21 cellular contexts compared by ENCODE assay signal in the genomic region with DNA sequence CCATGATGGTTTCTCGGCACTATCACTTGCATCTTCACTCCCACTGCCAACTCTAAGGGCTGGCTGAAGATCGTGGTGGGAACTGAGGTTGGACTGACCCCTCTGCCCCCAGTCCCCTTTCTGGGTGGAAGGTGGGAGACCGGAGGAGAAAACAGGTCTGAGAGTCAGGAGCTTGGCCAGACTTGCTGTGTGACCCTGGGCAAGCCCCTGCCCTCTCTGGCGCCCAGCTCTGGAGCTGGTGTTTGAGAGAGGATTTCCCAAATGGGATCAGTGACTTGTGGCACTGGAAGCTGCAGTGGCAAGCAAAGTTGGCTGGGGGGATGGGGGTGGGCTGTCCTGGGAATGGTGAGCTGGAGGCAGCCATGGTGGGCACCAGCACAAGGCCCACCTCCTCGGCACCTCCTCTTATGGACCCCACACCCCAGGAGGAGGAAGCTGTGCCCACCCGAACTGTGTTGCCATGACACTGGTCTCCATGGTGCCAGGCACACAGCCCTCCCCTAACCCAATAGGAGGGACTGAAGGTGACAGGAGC.
"Had no signal": no experiment of that assay in that cellular context is flagged by ENCODE, and none has a peak within 500 bp of the region (broad histone marks: within the 10 kb centered on the region; RNA-seq: fewer than 3 reads in every experiment).

No MANE protein-coding gene starts in this region.

- H3K4me3 Mint-ChIP-seq: activated CD4-positive, alpha-beta T cell treated with anti-CD3 and anti-CD28 coated beads, Interleukin-2, amount 10 ng/mL, durations not matched to agents 7 days and 5 days; activated CD8-positive, alpha-beta T cell treated with anti-CD3 and anti-CD28 coated beads, Interleukin-2, amount 10 ng/mL, durations not matched to agents 7 days and 5 days; activated naive CD8-positive, alpha-beta T cell treated with anti-CD3 and anti-CD28 coated beads for 36 hours; mesothelial cell of epicardium had no signal

- H3K36me3 ChIP-seq: uterus had no signal

- H3K9me3 Mint-ChIP-seq: activated CD4-positive, alpha-beta T cell treated with anti-CD3 and anti-CD28 coated beads, Interleukin-2, amount 10 ng/mL, durations not matched to agents 7 days and 5 days; activated naive CD8-positive, alpha-beta T cell treated with anti-CD3 and anti-CD28 coated beads for 36 hours; mesothelial cell of epicardium had no signal

- H2AFZ ChIP-seq: hepatocyte, parathyroid adenoma had no signal

- ATAC-seq: activated CD4-positive, CD25-positive, alpha-beta regulatory T cell treated with anti-CD3 and anti-CD28 coated beads, Interleukin-2, amount 50 U/mL, for 24 hours; activated CD8-positive, alpha-beta T cell treated with anti-CD3 and anti-CD28 coated beads, Interleukin-2, amount 10 ng/mL, durations not matched to agents 7 days and 5 days; foreskin keratinocyte had no signal

- H3K4me3 ChIP-seq: hepatocyte, lower lobe of right lung, spleen, tibial nerve, uterus had no signal

- H3K9me3 ChIP-seq: lower lobe of right lung, SK-N-SH, spleen, tibial nerve, uterus had no signal

- H3K27ac ChIP-seq: foreskin keratinocyte, hepatocyte, parathyroid adenoma, spleen, tibial nerve, uterus had no signal

- H3K9ac ChIP-seq: parathyroid adenoma, SK-N-SH had no signal

- H3K4me1 ChIP-seq: foreskin keratinocyte, parathyroid adenoma, uterus had no signal

- FAIRE-seq: colon, islet of Langerhans had no signal

- H3K36me3 Mint-ChIP-seq: activated naive CD8-positive, alpha-beta T cell treated with anti-CD3 and anti-CD28 coated beads for 36 hours; mesothelial cell of epicardium had no signal

- H3K79me2 ChIP-seq: hepatocyte, parathyroid adenoma had no signal

- H3K4me2 ChIP-seq: hepatocyte, SK-N-SH had no signal

- DNase-seq: activated CD4-positive, alpha-beta T cell treated with anti-CD3 and anti-CD28 coated beads, Interleukin-2, amount 10 ng/mL, durations not matched to agents 7 days and 5 days; activated CD8-positive, alpha-beta T cell treated with anti-CD3 and anti-CD28 coated beads, Interleukin-2, amount 10 ng/mL, durations not matched to agents 7 days and 5 days; activated effector memory CD4-positive, alpha-beta T cell treated with anti-CD3 and anti-CD28 coated beads, Interleukin-2, amount 50 U/mL, for 16 hours; activated naive CD8-positive, alpha-beta T cell treated with anti-CD3 and anti-CD28 coated beads for 36 hours; activated T-cell treated with anti-CD3 and anti-CD28 coated beads, Interleukin-2, amount 50 U/mL, for 48 hours; amniotic stem cell; lower lobe of right lung; SK-N-SH; spleen; stimulated activated CD4-positive, alpha-beta T cell treated with anti-CD3 and anti-CD28 coated beads, Interleukin-4, amount 100 ng/mL, for 4 hours; stimulated activated naive CD4-positive, alpha-beta T cell; T1000 had no signal

- H3K27ac Mint-ChIP-seq: activated CD8-positive, alpha-beta T cell treated with anti-CD3 and anti-CD28 coated beads, Interleukin-2, amount 10 ng/mL, durations not matched to agents 7 days and 5 days; activated naive CD8-positive, alpha-beta T cell treated with anti-CD3 and anti-CD28 coated beads for 36 hours; mesothelial cell of epicardium had no signal
